23 cellular contexts compared by ENCODE assay signal in genomic region chr16:2976201-2976600, GRCh38. TPM values are rescaled to one million over a fixed set of nuclear protein-coding genes. Genes with fewer than 3 reads are reported as not detected.
"Had no signal": no experiment of that assay in that cellular context is flagged by ENCODE, and none has a peak within 500 bp of the region (broad histone marks: within the 10 kb centered on the region; RNA-seq: fewer than 3 reads in every experiment).

No MANE protein-coding gene starts in this region.

- H3K27me3 ChIP-seq: breast epithelium had no signal

- FAIRE-seq: RCC 7860 had no signal

- H3K36me3 ChIP-seq: adrenal gland, breast epithelium had no signal

- H3K27ac ChIP-seq: adrenal gland, breast epithelium had no signal

- H3K9me3 ChIP-seq: adrenal gland, breast epithelium had no signal

- H3K4me3 ChIP-seq: adrenal gland, breast epithelium had no signal

- ATAC-seq: activated T-helper 17 cell treated with anti-CD3 and anti-CD28 coated beads, Interleukin-2, amount 50 U/mL, for 72 hours; PC-3 had no signal

- DNase-seq: activated B cell treated with CpG ODN at 0.5 μM for 24 hours; activated CD4-positive, alpha-beta memory T cell treated with anti-CD3 and anti-CD28 coated beads, Interleukin-2, amount 10 ng/mL, durations not matched to agents 7 days and 5 days; activated CD4-positive, alpha-beta T cell treated with anti-CD3 and anti-CD28 coated beads, Interleukin-2, amount 50 U/mL, for 1 hour; activated gamma-delta T cell; activated naive CD4-positive, alpha-beta T cell treated with anti-CD3 and anti-CD28 coated beads for 36 hours; activated T-cell treated with anti-CD3 and anti-CD28 coated beads for 4 hours; activated T-cell treated with anti-CD3 and anti-CD28 coated beads, Interleukin-2, amount 50 U/mL, for 48 hours; adrenal gland; Karpas-422; MM.1S; NCI-H146; NCI-H1930; NCI-H345; NCI-H510A; NCI-H69; PC-3; SHP77 treated with DMSO at 0.1 percent for 48 hours had no signal

RNA-seq across cellular contexts. Expression of gene KREMEN2, which starts 12.1 kb away (rescaled TPM):
- total RNA-seq: activated CD4-positive, alpha-beta memory T cell treated with anti-CD3 and anti-CD28 coated beads, Interleukin-2, amount 10 ng/mL, durations not matched to agents 7 days and 5 days; activated naive CD4-positive, alpha-beta T cell treated with anti-CD3 and anti-CD28 coated beads for 36 hours; activated T-helper 17 cell treated with anti-CD3 and anti-CD28 coated beads, Interleukin-2, amount 50 U/mL, for 72 hours; adrenal gland; cerebellum had no signal
- polyA plus RNA-seq: adrenal gland had no signal

RNA-seq across cellular contexts. Expression of gene CLDN9, which starts 36.5 kb away (rescaled TPM):
- total RNA-seq: activated B cell treated with CpG ODN at 0.5 μM for 24 hours; activated CD8-positive, alpha-beta memory T cell treated with anti-CD3 and anti-CD28 coated beads for 36 hours; activated naive CD4-positive, alpha-beta T cell treated with anti-CD3 and anti-CD28 coated beads for 36 hours; cerebellum; SK-MEL-5 had no signal

RNA-seq across cellular contexts. Expression of gene CLDN6, which starts 41.8 kb away (rescaled TPM):
- total RNA-seq: activated B cell treated with CpG ODN at 0.5 μM for 24 hours; activated CD4-positive, alpha-beta memory T cell treated with anti-CD3 and anti-CD28 coated beads, Interleukin-2, amount 10 ng/mL, durations not matched to agents 7 days and 5 days; activated CD8-positive, alpha-beta memory T cell treated with anti-CD3 and anti-CD28 coated beads for 36 hours; activated naive CD4-positive, alpha-beta T cell treated with anti-CD3 and anti-CD28 coated beads for 36 hours; activated T-helper 17 cell treated with anti-CD3 and anti-CD28 coated beads, Interleukin-2, amount 50 U/mL, for 72 hours; breast epithelium; cerebellum; PC-3; SK-MEL-5 had no signal
- polyA plus RNA-seq: adrenal gland had no signal
